16 cellular contexts compared by ENCODE assay signal in genomic region chr18:56565596-56566355, GRCh38.
DNase-seq lines count a peak whose midpoint lies in the region; ATAC-seq and TF ChIP-seq lines count a peak whose summit lies in the region.
"Had no signal": no experiment of that assay in that cellular context is flagged by ENCODE, and none has a peak within 500 bp of the region (broad histone marks: within the 10 kb centered on the region; RNA-seq: fewer than 3 reads in every experiment).

No MANE protein-coding gene starts in this region.

- H3K4me2 ChIP-seq in smooth muscle cell, result peak overlapping the region; percentile 16
- H3K4me2 ChIP-seq: A549 had no signal

- H3K27ac Mint-ChIP-seq in endothelial cell (ENCODE audit: unreplicated experiment), result no peak overlapping the region

- H3K4me1 Mint-ChIP-seq in endothelial cell (ENCODE audit: unreplicated experiment), result peaks cover 3% of the 10 kb centered on the region

- no peak for TF ChIP-seq CTCF in VCaP (conservative IDR thresholded peaks at IDR 0.05)
- no peak for TF ChIP-seq CTCF in foreskin keratinocyte (conservative IDR thresholded peaks at IDR 0.05)
- no peak for TF ChIP-seq CTCF in smooth muscle cell (IDR thresholded peaks at IDR 0.05; ENCODE audit: borderline replicate concordance, insufficient read depth, poor library complexity, severe bottlenecking)
- TF ChIP-seq CTCF in endothelial cell (IDR thresholded peaks at IDR 0.05; ENCODE audit: unreplicated experiment), result no peak

- H3K9ac ChIP-seq in smooth muscle cell (ENCODE audit: low read depth), result no peak overlapping the region

- no peak overlapping the region for H3K4me3 ChIP-seq in smooth muscle cell
- H3K4me3 ChIP-seq: A549 had no signal

- H2AFZ ChIP-seq in smooth muscle cell (ENCODE audit: low read depth), result peak overlapping the region; percentile 67

- ATAC-seq in foreskin keratinocyte, result no peak
- ATAC-seq in stimulated activated naive CD8-positive, alpha-beta T cell treated with anti-CD3 and anti-CD28 coated beads, Interleukin-15, Interleukin-2, amounts not matched to agents 100 U/mL and 50 U/mL, for 24 hours, result no peak
- ATAC-seq: A549, HCT116 had no signal

- no peaks in the 10 kb centered on the region for H3K9me3 Mint-ChIP-seq in endothelial cell (ENCODE audit: unreplicated experiment)
- H3K9me3 Mint-ChIP-seq: naive B cell had no signal

- DNase-seq in NCI-H748 (lab: John Stamatoyannopoulos, UW; ENCODE audit: unreplicated experiment) (peak; percentile 58), NCI-H748 treated with DMSO at 0.1 percent for 48 hours (lab: John Stamatoyannopoulos, UW) (no peak), foreskin keratinocyte (peak; percentile 31 to 54), smooth muscle cell (lab: John Stamatoyannopoulos, UW; ENCODE audit: unreplicated experiment) (no peak), endothelial cell (ENCODE audit: low spot score) (no peak), GM19240 (ENCODE audit: insufficient read length, low spot score) (no peak)
- no peak for DNase-seq in stimulated activated naive CD8-positive, alpha-beta T cell treated with anti-CD3 and anti-CD28 coated beads, Interleukin-15, Interleukin-2, amounts not matched to agents 100 U/mL and 50 U/mL, for 24 hours
- DNase-seq: cerebellar nuclear complex; naive B cell; NCI-H1048; NK-92 treated with Interleukin-12 subunit alpha and Interleukin-12 subunit beta, amount 100 ng/mL, for 24 hours; stimulated activated CD4-positive, alpha-beta T cell treated with anti-CD3 and anti-CD28 coated beads, Interleukin-1b, Interleukin-23, amount 100 ng/mL, for 48 hours; T-helper 9 cell had no signal

- no peaks in the 10 kb centered on the region for H3K9me3 ChIP-seq in smooth muscle cell (replicated peaks; ENCODE audit: low read depth)
- H3K9me3 ChIP-seq: A549 had no signal

- H3K36me3 Mint-ChIP-seq in endothelial cell (ENCODE audit: low read depth, unreplicated experiment), result no peaks in the 10 kb centered on the region
- H3K36me3 Mint-ChIP-seq: naive B cell had no signal

- H3K27me3 Mint-ChIP-seq in endothelial cell (ENCODE audit: unreplicated experiment), result peaks cover 4% of the 10 kb centered on the region

- H3K27ac ChIP-seq in VCaP (peak overlapping the region; percentile 17; the same call in 1 of the 2 replicates), foreskin keratinocyte (no peak overlapping the region), smooth muscle cell (ENCODE audit: low read depth) (peak overlapping the region; percentile 54)
- H3K27ac ChIP-seq: A549 had no signal

- H3K4me1 ChIP-seq in foreskin keratinocyte, result no peaks in the 10 kb centered on the region
- no peaks in the 10 kb centered on the region for H3K4me1 ChIP-seq in smooth muscle cell (ENCODE audit: low read depth)
- H3K4me1 ChIP-seq: A549 had no signal

- no peaks in the 10 kb centered on the region for H4K20me1 ChIP-seq in smooth muscle cell (ENCODE audit: low read depth)

- H3K27me3 ChIP-seq in foreskin keratinocyte (no peaks in the 10 kb centered on the region), smooth muscle cell (ENCODE audit: low read depth) (no peaks in the 10 kb centered on the region)

- WGBS in smooth muscle cell (ENCODE audit: low lambda C conversion rate), result 26% methylated on average over 5 of the region's 5 CpGs

- no peaks in the 10 kb centered on the region for H3K79me2 ChIP-seq in smooth muscle cell (ENCODE audit: low read depth)

- H3K36me3 ChIP-seq in smooth muscle cell (ENCODE audit: low read depth), result no peaks in the 10 kb centered on the region

- H3F3A ChIP-seq in smooth muscle cell (ENCODE audit: low read depth), result no peaks in the 10 kb centered on the region

- H3K4me3 Mint-ChIP-seq in endothelial cell (ENCODE audit: unreplicated experiment), result no peak overlapping the region
- H3K4me3 Mint-ChIP-seq: naive B cell had no signal

Comparison
In these comparisons a context has a peak if more than half of its experiments do, and no peak if none do; other contexts are left out.
1. DNase-seq: peak in NCI-H748 (single experiment) and foreskin keratinocyte (2 of 2); none in NCI-H748 treated with DMSO at 0.1 percent for 48 hours (single experiment), smooth muscle cell (single experiment), stimulated activated naive CD8-positive, alpha-beta T cell treated with anti-CD3 and anti-CD28 coated beads, Interleukin-15, Interleukin-2, amounts not matched to agents 100 U/mL and 50 U/mL, for 24 hours (single experiment), endothelial cell (single experiment) and GM19240 (single experiment).